In genomic region chr3:56725175-56725574, GRCh38 we compare ENCODE assay signal across 8 cellular contexts. TPM values are rescaled to one million over a fixed set of nuclear protein-coding genes. Genes with fewer than 3 reads are reported as not detected.
DNase-seq lines count a peak whose midpoint lies in the region; ATAC-seq and TF ChIP-seq lines count a peak whose summit lies in the region.

No MANE protein-coding gene starts in this region.

- no peaks in the 10 kb centered on the region for H3K4me1 ChIP-seq in SK-N-SH (ENCODE audit: control insufficient read depth in 1 of 2, insufficient read depth in 2 of 2, low read depth in 1 of 2, low read length in 1 of 2)

- H3K4me2 ChIP-seq in SK-N-SH: no peak overlapping the region

- H3K9me2 ChIP-seq in SK-N-SH: no peaks in the 10 kb centered on the region

- H3K79me2 ChIP-seq in SK-N-SH (ENCODE audit: insufficient read depth): no peaks in the 10 kb centered on the region

- 89% methylated on average over 3 of the region's 3 CpGs for WGBS in SK-N-SH (ENCODE audit: low lambda C conversion rate)

- H3F3A ChIP-seq in SK-N-SH (replicated peaks; ENCODE audit: insufficient read depth): no peaks in the 10 kb centered on the region

- CTCF ChIA-PET in SK-N-SH (lab: Yijun Ruan, JAX): interaction anchor here (1.7 to 2.4 kb wide), 2 partner anchors 75 to 264 kb away, joined by 4 to 6 read pairs; no protein-coding TSS in a partner anchor

- no peak overlapping the region for H3K27ac ChIP-seq in SK-N-SH (ENCODE audit: low read depth in 2 of 2, low read length in 1 of 2)

- H3K9me3 ChIP-seq in SK-N-SH: no peaks in the 10 kb centered on the region

- TF ChIP-seq RAD21 in SK-N-SH (IDR thresholded peaks at IDR 0.05; ENCODE audit: low read length): no peak

- no peak for TF ChIP-seq CTCF in SK-N-SH (IDR thresholded peaks at IDR 0.05)

- no peak for TF ChIP-seq EP300 in SK-N-SH (IDR thresholded peaks at IDR 0.05; ENCODE audit: borderline replicate concordance in 1 of 2, low read depth in 1 of 2, low read length in 1 of 2)

- DNase-seq in activated CD8-positive, alpha-beta memory T cell treated with anti-CD3 and anti-CD28 coated beads for 24 hours: peak; percentile 76
- peak; percentile 43 to 60 (median 58) for DNase-seq in stimulated activated CD4-positive, alpha-beta T cell treated with anti-CD3 and anti-CD28 coated beads, Interleukin-12 subunit alpha, Interleukin-12 subunit beta, amount 100 ng/mL, for 48 hours (ENCODE audit: low read depth in 2 of 3, low spot score in 1 of 3)
- DNase-seq in SK-N-SH (no peak), NCI-H1048 (lab: John Stamatoyannopoulos, UW) (no peak), COLO668 (lab: John Stamatoyannopoulos, UW; ENCODE audit: unreplicated experiment) (no peak), SHP77 treated with DMSO at 0.1 percent for 48 hours (lab: John Stamatoyannopoulos, UW) (no peak)

- H3K36me3 ChIP-seq in SK-N-SH (replicated peaks in 1 of 2; ENCODE audit: control insufficient read depth in 1 of 2, insufficient read depth in 2 of 2, low read length in 1 of 2): peaks cover 0 to 30% of the 10 kb centered on the region in 2 experiments

- POLR2A ChIA-PET in SK-N-SH (lab: Yijun Ruan, JAX): no interaction called here

- no peak overlapping the region for H3K9ac ChIP-seq in SK-N-SH

- H4K20me1 ChIP-seq in SK-N-SH (ENCODE audit: insufficient read depth): no peaks in the 10 kb centered on the region

- peak; percentile 96 for ATAC-seq in GM18907 (IDR thresholded peaks at IDR 0.05; ENCODE audit: unreplicated experiment)
- peak; percentile 97 for ATAC-seq in HG03066 (IDR thresholded peaks at IDR 0.05; ENCODE audit: low read depth, unreplicated experiment)

- H3K4me3 ChIP-seq in SK-N-SH (ENCODE audit: low read depth in 2 of 2, low read length in 1 of 2): no peak overlapping the region

- H2AFZ ChIP-seq in SK-N-SH (ENCODE audit: low read depth): no peak overlapping the region

- H3K27me3 ChIP-seq in SK-N-SH (ENCODE audit: insufficient read depth): no peaks in the 10 kb centered on the region

TF ChIP-seq in SK-N-SH, 30 proteins besides CTCF, POLR2A, EP300 and RAD21:
- no peak for TF ChIP-seq GATA2 (CRISPR knock-in tag; IDR thresholded peaks at IDR 0.05)
- TF ChIP-seq SMC3 (IDR thresholded peaks at IDR 0.05; ENCODE audit: low read depth, low read length): no peak
- TF ChIP-seq MXI1 (IDR thresholded peaks at IDR 0.05; ENCODE audit: low read depth, low read length): no peak
- no peak for TF ChIP-seq USF1 (IDR thresholded peaks at IDR 0.05; ENCODE audit: borderline replicate concordance, low read depth)
- TF ChIP-seq USF2 (IDR thresholded peaks at IDR 0.05; ENCODE audit: borderline replicate concordance, low read depth, low read length): no peak
- no peak for TF ChIP-seq EZH2phosphoT487 (IDR thresholded peaks at IDR 0.05; ENCODE audit: borderline replicate concordance, low read depth)
- TF ChIP-seq TAF1 (IDR thresholded peaks at IDR 0.05; ENCODE audit: borderline replicate concordance, low read depth, low read length): no peak
- TF ChIP-seq RFX5 (IDR thresholded peaks at IDR 0.05; ENCODE audit: low read length): no peak
- no peak for TF ChIP-seq NRF1 (IDR thresholded peaks at IDR 0.05; ENCODE audit: low read depth, low read length)
- no peak for TF ChIP-seq NFIC (IDR thresholded peaks at IDR 0.05; ENCODE audit: borderline replicate concordance)
- no peak for TF ChIP-seq TEAD4 (IDR thresholded peaks at IDR 0.05; ENCODE audit: borderline replicate concordance, insufficient read depth)
- TF ChIP-seq REST (IDR thresholded peaks at IDR 0.05; ENCODE audit: low read depth, low read length): no peak
- TF ChIP-seq POLR2AphosphoS5 (IDR thresholded peaks at IDR 0.05; ENCODE audit: low read depth, low read length): no peak
- TF ChIP-seq JUND (IDR thresholded peaks at IDR 0.05): no peak
- TF ChIP-seq GABPA (IDR thresholded peaks at IDR 0.05; ENCODE audit: low read depth): no peak

RNA-seq across cellular contexts. Expression of gene TASOR, which starts 42.1 kb away (rescaled TPM):
- 15.3 and 20.3 TPM in 2 replicates for polyA plus RNA-seq in SK-N-SH (2012; rRNA removed)
- 20.9 and 24.6 TPM in 2 replicates for polyA plus RNA-seq in SK-N-SH (2012; cell fraction: cytosol; rRNA removed)
- polyA plus RNA-seq in SK-N-SH (2012; cell fraction: nucleus; rRNA removed): 14.9 and 33.7 TPM in 2 replicates

Comparison
In these comparisons a context has a peak if more than half of its experiments do, and no peak if none do; other contexts are left out.
1. DNase-seq: peak in activated CD8-positive, alpha-beta memory T cell treated with anti-CD3 and anti-CD28 coated beads for 24 hours (single experiment) and stimulated activated CD4-positive, alpha-beta T cell treated with anti-CD3 and anti-CD28 coated beads, Interleukin-12 subunit alpha, Interleukin-12 subunit beta, amount 100 ng/mL, for 48 hours (3 of 3); none in SK-N-SH (single experiment), NCI-H1048 (single experiment), COLO668 (single experiment) and SHP77 treated with DMSO at 0.1 percent for 48 hours (single experiment).